In genomic region chr9:120780367-120780766, GRCh38 we compare ENCODE assay signal across 14 cellular contexts.
"Had no signal": no experiment of that assay in that cellular context is flagged by ENCODE, and none has a peak within 500 bp of the region (broad histone marks: within the 10 kb centered on the region; RNA-seq: fewer than 3 reads in every experiment).

No MANE protein-coding gene starts in this region.

- ATAC-seq: gastroesophageal sphincter, left colon, left ventricle myocardium superior, right cardiac atrium had no signal

- H3K4me2 ChIP-seq: smooth muscle cell had no signal

- H3K9me3 Mint-ChIP-seq: naive B cell had no signal

- H3K4me3 ChIP-seq: esophagus squamous epithelium, gastroesophageal sphincter, smooth muscle cell had no signal

- H3K27me3 Mint-ChIP-seq: naive B cell had no signal

- H3K9me3 ChIP-seq: esophagus squamous epithelium, gastroesophageal sphincter had no signal

- H3K27me3 ChIP-seq: esophagus squamous epithelium, gastroesophageal sphincter had no signal

- H3K4me3 Mint-ChIP-seq: naive B cell had no signal

- H3K27ac ChIP-seq: esophagus squamous epithelium, gastroesophageal sphincter had no signal

- DNase-seq: effector memory CD4-positive, alpha-beta T cell; esophagus squamous epithelium; foreskin fibroblast; glutamatergic neuron; left colon; left ventricle myocardium superior; mesendoderm; naive B cell; right cardiac atrium; stimulated activated CD4-positive, alpha-beta T cell treated with anti-CD3 and anti-CD28 coated beads, Interleukin-2, amount 100 ng/mL, for 48 hours; stimulated activated naive CD4-positive, alpha-beta T cell treated with Interleukin-2 at 50 U/mL for 16 hours; trophoblast cell had no signal
